In the genomic region with DNA sequence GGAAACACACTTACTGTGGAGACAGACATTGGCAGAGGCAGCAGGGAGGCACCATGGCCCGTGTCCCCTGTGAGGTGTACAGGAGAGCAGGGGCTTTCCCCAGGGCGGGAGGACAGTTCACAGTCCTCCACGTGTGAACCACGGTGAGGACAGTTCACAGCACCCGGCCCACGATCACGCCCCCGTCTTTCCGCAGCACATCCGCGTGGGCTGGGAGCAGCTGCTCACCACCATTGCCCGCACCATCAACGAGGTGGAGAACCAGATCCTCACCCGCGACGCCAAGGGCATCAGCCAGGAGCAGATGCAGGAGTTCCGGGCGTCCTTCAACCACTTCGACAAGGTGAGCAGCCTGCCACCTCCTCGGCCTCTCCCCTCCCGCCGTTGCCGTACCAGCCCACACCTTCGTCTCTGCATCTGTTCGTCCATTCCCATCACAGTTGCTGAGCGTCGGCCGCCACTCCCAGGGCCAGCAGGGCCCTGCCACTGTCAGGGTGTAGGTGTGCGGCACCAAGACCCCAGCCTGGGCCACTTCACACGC, we compare ENCODE assay signal across 2 cellular contexts.
A peak's percentile ranks its signal among the peaks of the same experiment; 100 is the strongest.
TF ChIP-seq lines count a peak whose summit lies in the region.

No MANE protein-coding gene starts in this region.

TF ChIP-seq in HepG2, 621 proteins besides CTCF, POLR2A, EP300 and RAD21:
- TF ChIP-seq PHF8 (CRISPR knock-in tag; IDR thresholded peaks at IDR 0.05) = no peak
- TF ChIP-seq, protein P1, sequence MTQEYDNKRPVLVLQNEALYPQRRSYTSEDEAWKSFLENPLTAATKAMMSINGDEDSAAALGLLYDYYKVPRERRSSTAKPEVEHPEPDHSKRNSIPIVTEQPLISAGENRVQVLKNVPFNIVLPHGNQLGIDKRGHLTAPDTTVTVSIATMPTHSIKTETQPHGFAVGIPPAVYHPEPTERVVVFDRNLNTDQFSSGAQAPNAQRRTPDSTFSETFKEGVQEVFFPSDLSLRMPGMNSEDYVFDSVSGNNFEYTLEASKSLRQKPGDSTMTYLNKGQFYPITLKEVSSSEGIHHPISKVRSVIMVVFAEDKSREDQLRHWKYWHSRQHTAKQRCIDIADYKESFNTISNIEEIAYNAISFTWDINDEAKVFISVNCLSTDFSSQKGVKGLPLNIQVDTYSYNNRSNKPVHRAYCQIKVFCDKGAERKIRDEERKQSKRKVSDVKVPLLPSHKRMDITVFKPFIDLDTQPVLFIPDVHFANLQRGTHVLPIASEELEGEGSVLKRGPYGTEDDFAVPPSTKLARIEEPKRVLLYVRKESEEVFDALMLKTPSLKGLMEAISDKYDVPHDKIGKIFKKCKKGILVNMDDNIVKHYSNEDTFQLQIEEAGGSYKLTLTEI (CRISPR knock-in tag; conservative IDR thresholded peaks at IDR 0.05) = no peak
- TF ChIP-seq RBM22 (optimal IDR thresholded peaks at IDR 0.05; ENCODE audit: low read length) = peak; percentile 49
- TF ChIP-seq ZNF83 (CRISPR knock-in tag; IDR thresholded peaks at IDR 0.05; ENCODE audit: borderline replicate concordance) = no peak
- TF ChIP-seq ZBTB38 (CRISPR knock-in tag; IDR thresholded peaks at IDR 0.05) = peak; percentile 54; the same call in 1 of the 2 replicates
- peak; percentile 44; the same call in 1 of the 2 replicates for TF ChIP-seq ZNF263 (CRISPR knock-in tag; IDR thresholded peaks at IDR 0.05)
- TF ChIP-seq AGO2 (optimal IDR thresholded peaks at IDR 0.05; ENCODE audit: low read depth, low read length) = peak; percentile 92
- TF ChIP-seq RFX5 (IDR thresholded peaks at IDR 0.05; ENCODE audit: low read depth, low read length) = no peak

TF ChIP-seq in SK-N-SH, 30 proteins besides CTCF, POLR2A, EP300 and RAD21:
- TF ChIP-seq REST (IDR thresholded peaks at IDR 0.05; ENCODE audit: low read depth, low read length) = no peak
- no peak for TF ChIP-seq FOSL2 (IDR thresholded peaks at IDR 0.05; ENCODE audit: borderline replicate concordance, low read depth)
- no peak for TF ChIP-seq NRF1 (IDR thresholded peaks at IDR 0.05; ENCODE audit: low read depth, low read length)
- no peak for TF ChIP-seq YY1 (IDR thresholded peaks at IDR 0.05; ENCODE audit: low read depth)
- TF ChIP-seq TAF1 (IDR thresholded peaks at IDR 0.05; ENCODE audit: borderline replicate concordance, low read depth, low read length) = no peak
- TF ChIP-seq POLR2AphosphoS5 (IDR thresholded peaks at IDR 0.05; ENCODE audit: low read depth, low read length) = no peak
- TF ChIP-seq EZH2phosphoT487 (IDR thresholded peaks at IDR 0.05; ENCODE audit: borderline replicate concordance, low read depth) = no peak
- TF ChIP-seq MEF2A (IDR thresholded peaks at IDR 0.05; ENCODE audit: borderline replicate concordance, low read depth) = no peak
- TF ChIP-seq ZBTB33 (IDR thresholded peaks at IDR 0.05; ENCODE audit: borderline replicate concordance, low read depth) = no peak
- TF ChIP-seq RFX5 (IDR thresholded peaks at IDR 0.05; ENCODE audit: low read length) = no peak
- no peak for TF ChIP-seq GABPA (IDR thresholded peaks at IDR 0.05; ENCODE audit: low read depth)
- TF ChIP-seq RCOR1 (IDR thresholded peaks at IDR 0.05; ENCODE audit: low read length) = no peak
- no peak for TF ChIP-seq JUND (IDR thresholded peaks at IDR 0.05)
TF ChIP-seq in SK-N-SH: peak in this region for 0.
